ENCODE assay signal across 27 cellular contexts in genomic region chr22:19505735-19506126, GRCh38. TPM values are rescaled to one million over a fixed set of nuclear protein-coding genes. Genes with fewer than 3 reads are reported as not detected.
DNase-seq lines count a peak whose midpoint lies in the region; ATAC-seq lines count a peak whose summit lies in the region.
"Had no signal": no experiment of that assay in that cellular context is flagged by ENCODE, and none has a peak within 500 bp of the region (broad histone marks: within the 10 kb centered on the region; RNA-seq: fewer than 3 reads in every experiment).

No MANE protein-coding gene starts in this region.

- no peaks in the 10 kb centered on the region for H3K9me3 Mint-ChIP-seq in T-helper 1 cell treated with Interleukin-12 subunit alpha and Interleukin-12 subunit beta and Interleukin-4 antibody, amounts not matched to agents 30 μg/mL and 1 μg/mL, for 36 hours
- no peaks in the 10 kb centered on the region for H3K9me3 Mint-ChIP-seq in stimulated activated naive CD8-positive, alpha-beta T cell treated with anti-CD3 and anti-CD28 coated beads, Interleukin-15, amount 100 ng/mL, for 72 hours
- H3K9me3 Mint-ChIP-seq in naive thymus-derived CD8-positive, alpha-beta T cell: no peaks in the 10 kb centered on the region
- H3K9me3 Mint-ChIP-seq: CD4-positive, alpha-beta memory T cell; effector memory CD8-positive, alpha-beta T cell; IgD-negative memory B cell; stimulated activated naive CD8-positive, alpha-beta T cell treated with anti-CD3 and anti-CD28 coated beads, Interleukin-15, Interleukin-2, amounts not matched to agents 100 ng/mL and 50 ng/mL, for 24 hours had no signal

- H3K4me1 Mint-ChIP-seq in T-helper 1 cell treated with Interleukin-12 subunit alpha and Interleukin-12 subunit beta and Interleukin-4 antibody, amounts not matched to agents 30 μg/mL and 1 μg/mL, for 36 hours (ENCODE audit: low read depth): peaks cover 25% of the 10 kb centered on the region
- H3K4me1 Mint-ChIP-seq in stimulated activated naive CD8-positive, alpha-beta T cell treated with anti-CD3 and anti-CD28 coated beads, Interleukin-15, amount 100 ng/mL, for 72 hours: peaks cover 30% of the 10 kb centered on the region
- peaks cover 12 to 23% (median 15%) of the 10 kb centered on the region in 4 donors for H3K4me1 Mint-ChIP-seq in naive thymus-derived CD8-positive, alpha-beta T cell

- peak overlapping the region; percentile 47 for H3K4me3 Mint-ChIP-seq in T-helper 1 cell treated with Interleukin-12 subunit alpha and Interleukin-12 subunit beta and Interleukin-4 antibody, amounts not matched to agents 30 μg/mL and 1 μg/mL, for 36 hours
- H3K4me3 Mint-ChIP-seq in stimulated activated naive CD8-positive, alpha-beta T cell treated with anti-CD3 and anti-CD28 coated beads, Interleukin-15, amount 100 ng/mL, for 72 hours: no peak overlapping the region
- peak overlapping the region in 6 of 10 donors; percentile 22 to 64 (median 56) for H3K4me3 Mint-ChIP-seq in naive thymus-derived CD8-positive, alpha-beta T cell
- H3K4me3 Mint-ChIP-seq: effector memory CD8-positive, alpha-beta T cell; IgD-negative memory B cell; stimulated activated naive CD8-positive, alpha-beta T cell treated with anti-CD3 and anti-CD28 coated beads, Interleukin-15, Interleukin-2, amounts not matched to agents 100 ng/mL and 50 ng/mL, for 24 hours had no signal

- DNase-seq in T-helper 1 cell: no peak
- DNase-seq in stimulated activated naive CD8-positive, alpha-beta T cell treated with anti-CD3 and anti-CD28 coated beads, Interleukin-15, amount 100 ng/mL, for 72 hours: no peak
- no peak for DNase-seq in stimulated activated naive CD8-positive, alpha-beta T cell treated with anti-CD3 and anti-CD28 coated beads, Interleukin-15, Interleukin-2, amounts not matched to agents 100 U/mL and 50 U/mL, for 24 hours
- no peak for DNase-seq in naive thymus-derived CD8-positive, alpha-beta T cell
- no peak for DNase-seq in stimulated activated naive CD4-positive, alpha-beta T cell treated with Interleukin-2 at 50 U/mL for 16 hours (lab: John Stamatoyannopoulos, UW)
- no peak for DNase-seq in activated T-cell treated with anti-CD3 and anti-CD28 coated beads, Interleukin-2, amount 50 U/mL, for 48 hours
- DNase-seq in islet precursor cell: no peak
- DNase-seq: activated CD4-positive, CD25-positive, alpha-beta regulatory T cell; amniotic stem cell; CD4-positive, alpha-beta memory T cell; DMS153; effector memory CD8-positive, alpha-beta T cell; foreskin melanocyte; GOT3; left cardiac atrium; MG63; NCI-H1417 treated with DMSO at 0.1 percent for 48 hours; NCI-H2107; right lobe of liver; stimulated activated CD4-positive, alpha-beta T cell treated with anti-CD3 and anti-CD28 coated beads, Interleukin-4, amount 100 ng/mL, for 4 hours had no signal

- peak overlapping the region; percentile 85 for H3K27ac Mint-ChIP-seq in T-helper 1 cell treated with Interleukin-12 subunit alpha and Interleukin-12 subunit beta and Interleukin-4 antibody, amounts not matched to agents 30 μg/mL and 1 μg/mL, for 36 hours
- peak overlapping the region in 1 of 2 donors; percentile 64 for H3K27ac Mint-ChIP-seq in stimulated activated naive CD8-positive, alpha-beta T cell treated with anti-CD3 and anti-CD28 coated beads, Interleukin-15, amount 100 ng/mL, for 72 hours
- H3K27ac Mint-ChIP-seq in naive thymus-derived CD8-positive, alpha-beta T cell: peak overlapping the region in 4 of 10 donors; percentile 82 to 91 (median 88)
- H3K27ac Mint-ChIP-seq: IgD-negative memory B cell had no signal

- peaks cover 15% of the 10 kb centered on the region for H3K36me3 Mint-ChIP-seq in T-helper 1 cell treated with Interleukin-12 subunit alpha and Interleukin-12 subunit beta and Interleukin-4 antibody, amounts not matched to agents 30 μg/mL and 1 μg/mL, for 36 hours (ENCODE audit: low read depth)
- no peaks in the 10 kb centered on the region for H3K36me3 Mint-ChIP-seq in naive thymus-derived CD8-positive, alpha-beta T cell
- H3K36me3 Mint-ChIP-seq: CD4-positive, alpha-beta memory T cell had no signal

- ATAC-seq in stimulated activated naive CD8-positive, alpha-beta T cell treated with anti-CD3 and anti-CD28 coated beads, Interleukin-15, amount 100 ng/mL, for 72 hours: peak; percentile 9
- no peak for ATAC-seq in stimulated activated naive CD8-positive, alpha-beta T cell treated with anti-CD3 and anti-CD28 coated beads, Interleukin-15, Interleukin-2, amounts not matched to agents 100 U/mL and 50 U/mL, for 24 hours
- ATAC-seq in naive thymus-derived CD8-positive, alpha-beta T cell: peak in 1 of 2 donors; percentile 8
- ATAC-seq: effector memory CD8-positive, alpha-beta T cell; esophagus mucosa; left cardiac atrium; SK-N-SH treated with all-trans-retinoic acid at 6 μM for 48 hours had no signal

- H3K27me3 Mint-ChIP-seq in T-helper 1 cell treated with Interleukin-12 subunit alpha and Interleukin-12 subunit beta and Interleukin-4 antibody, amounts not matched to agents 30 μg/mL and 1 μg/mL, for 36 hours (ENCODE audit: low read depth): no peaks in the 10 kb centered on the region
- H3K27me3 Mint-ChIP-seq in stimulated activated naive CD8-positive, alpha-beta T cell treated with anti-CD3 and anti-CD28 coated beads, Interleukin-15, amount 100 ng/mL, for 72 hours: no peaks in the 10 kb centered on the region
- H3K27me3 Mint-ChIP-seq in naive thymus-derived CD8-positive, alpha-beta T cell: no peaks in the 10 kb centered on the region
- H3K27me3 Mint-ChIP-seq: CD4-positive, alpha-beta memory T cell; effector memory CD8-positive, alpha-beta T cell; IgD-negative memory B cell; stimulated activated naive CD8-positive, alpha-beta T cell treated with anti-CD3 and anti-CD28 coated beads, Interleukin-15, Interleukin-2, amounts not matched to agents 100 ng/mL and 50 ng/mL, for 24 hours had no signal

- POLR2A ChIA-PET in naive thymus-derived CD8-positive, alpha-beta T cell (lab: Charles Lee): no interaction called here

RNA-seq across cellular contexts. Expression of gene CLDN5, which starts 18.5 kb away (rescaled TPM):
- total RNA-seq in naive thymus-derived CD8-positive, alpha-beta T cell: not detected
- under 1 TPM in 2 of 3 donors, not detected in 1; 0.11 to 0.22 TPM for polyA plus RNA-seq in naive thymus-derived CD8-positive, alpha-beta T cell
- total RNA-seq: activated CD8-positive, alpha-beta memory T cell treated with anti-CD3 and anti-CD28 coated beads for 36 hours; CD4-positive, alpha-beta memory T cell; NCI-H460 had no signal

RNA-seq across cellular contexts. Expression of gene CDC45, which starts 26.0 kb away (rescaled TPM):
- 1 to 10 TPM in 1 of 2 experiments, under 1 TPM in 1; 0.69 to 1.8 TPM for total RNA-seq in naive thymus-derived CD8-positive, alpha-beta T cell
- polyA plus RNA-seq in naive thymus-derived CD8-positive, alpha-beta T cell: 1 to 10 TPM in 2 of 3 donors, not detected in 1; 1.2 to 2.7 TPM

RNA-seq across cellular contexts. Expression of gene UFD1, which starts 26.7 kb away (rescaled TPM):
- total RNA-seq in naive thymus-derived CD8-positive, alpha-beta T cell: 10 to 100 TPM; 50.2 to 59.1 TPM
- polyA plus RNA-seq in naive thymus-derived CD8-positive, alpha-beta T cell: 10 to 100 TPM; 73.1 to 80.9 (median 78.0) TPM

RNA-seq across cellular contexts. Expression of gene C22orf39, which starts 58.2 kb away (rescaled TPM):
- 10 to 100 TPM; 44.2 to 45.1 TPM for total RNA-seq in naive thymus-derived CD8-positive, alpha-beta T cell
- polyA plus RNA-seq in naive thymus-derived CD8-positive, alpha-beta T cell: 10 to 100 TPM; 51.9 to 58.7 (median 58.0) TPM

Comparison
In these comparisons a context has a peak if more than half of its experiments do, and no peak if none do; other contexts are left out.
1. H3K4me3 Mint-ChIP-seq: peak in T-helper 1 cell treated with Interleukin-12 subunit alpha and Interleukin-12 subunit beta and Interleukin-4 antibody, amounts not matched to agents 30 μg/mL and 1 μg/mL, for 36 hours (single experiment) and naive thymus-derived CD8-positive, alpha-beta T cell (6 of 10); none in stimulated activated naive CD8-positive, alpha-beta T cell treated with anti-CD3 and anti-CD28 coated beads, Interleukin-15, amount 100 ng/mL, for 72 hours (0 of 2).